In the genomic region with DNA sequence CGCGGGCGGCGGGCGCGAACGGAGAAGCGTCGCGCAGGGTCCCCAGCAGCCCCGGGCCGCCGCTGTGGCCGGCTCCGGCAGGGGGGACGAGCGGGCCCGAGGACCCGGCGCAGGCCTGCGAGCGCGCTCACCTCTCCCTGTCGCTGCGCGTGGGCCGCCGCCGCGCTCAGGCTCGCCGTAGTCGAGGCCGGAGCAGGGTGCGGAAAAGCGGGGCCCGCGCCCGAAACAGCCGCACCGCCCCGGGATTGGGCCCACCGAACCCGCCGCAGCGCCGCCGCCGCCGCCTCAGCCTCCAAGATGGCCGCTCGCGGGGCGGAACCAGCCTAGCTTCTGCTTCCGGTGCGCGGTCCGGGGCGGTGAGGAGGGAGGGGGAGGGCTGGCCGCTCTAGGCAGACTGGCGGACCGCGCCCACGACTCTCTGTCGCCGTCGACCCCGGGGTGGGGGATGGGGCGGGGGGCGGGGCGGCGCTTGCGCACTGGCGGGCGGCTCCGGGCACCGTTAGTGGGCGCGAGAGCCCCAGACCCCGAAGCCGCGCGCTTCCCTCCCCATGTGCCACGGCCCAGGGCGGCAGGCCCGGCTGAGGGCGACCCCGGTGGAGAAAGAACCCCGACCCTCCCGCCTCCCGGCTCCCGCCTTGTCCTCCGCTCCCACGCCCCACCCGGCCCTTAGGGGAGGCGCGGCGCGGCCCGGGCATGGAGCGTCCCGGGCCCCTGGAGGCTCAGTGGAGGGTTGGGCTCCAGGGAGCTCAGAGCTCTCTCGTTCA, we compare ENCODE assay signal across 8 cellular contexts. TPM values are rescaled to one million over a fixed set of nuclear protein-coding genes. Genes with fewer than 3 reads are reported as not detected.
A peak's percentile ranks its signal among the peaks of the same experiment; 100 is the strongest.
DNase-seq lines count a peak whose midpoint lies in the region; ATAC-seq and TF ChIP-seq lines count a peak whose summit lies in the region.

Gene UBE2J2, minus strand, starts transcription at position 320 of the 764 bp plus-strand sequence. CDS start 5,862 bp downstream, outside the sequence.

- no peaks in the 10 kb centered on the region for H3K9me3 Mint-ChIP-seq in activated CD4-positive, alpha-beta memory T cell treated with anti-CD3 and anti-CD28 coated beads for 36 hours

- H3K27me3 Mint-ChIP-seq in activated CD4-positive, alpha-beta memory T cell treated with anti-CD3 and anti-CD28 coated beads for 36 hours = no peaks in the 10 kb centered on the region

- H3K4me3 ChIP-seq in AG10803 (ENCODE audit: low read length) (peak within 1 kb of the TSS; percentile 88), dorsolateral prefrontal cortex (peak within 1 kb of the TSS; percentile 72 to 100 (median 94)), lower leg skin (ENCODE audit: low read depth, poor library complexity, severe bottlenecking) (peak within 1 kb of the TSS; percentile 95)

- no peaks in the 10 kb centered on the region for H3K27me3 ChIP-seq in dorsolateral prefrontal cortex

- TF ChIP-seq POLR2A in GM19099 (IDR thresholded peaks at IDR 0.05; ENCODE audit: extremely low read depth, insufficient read length, low read depth) (peak; percentile 90), lower leg skin (IDR thresholded peaks at IDR 0.05) (no peak)

- peaks cover 32% of the 10 kb centered on the region for H3K4me1 Mint-ChIP-seq in activated CD4-positive, alpha-beta memory T cell treated with anti-CD3 and anti-CD28 coated beads for 36 hours (ENCODE audit: low read depth)

- POLR2A ChIA-PET in activated CD4-positive, alpha-beta memory T cell treated with anti-CD3 and anti-CD28 coated beads for 36 hours (lab: Charles Lee) = interaction anchor here (0.6 to 1.8 kb wide), 3 partner anchors 43 to 158 kb away, joined by 3 to 5 read pairs (median 3); partner anchors contain the start of genes C1orf159 and MRPL20

- peak; percentile 92 for DNase-seq in AG10803 (ENCODE audit: low read depth)
- peak; percentile 71 for DNase-seq in NCI-H82 treated with DMSO at 0.1 percent for 48 hours (lab: John Stamatoyannopoulos, UW; ENCODE audit: unreplicated experiment)
- DNase-seq in activated CD4-positive, alpha-beta memory T cell treated with anti-CD3 and anti-CD28 coated beads for 36 hours = peak; percentile 96
- DNase-seq in dorsolateral prefrontal cortex = peak; percentile 84 to 95 (median 93)
- peak; percentile 90 to 98 for DNase-seq in lower leg skin (ENCODE audit: low spot score in 2 of 2)
- peak; percentile 92 to 93 for DNase-seq in stimulated activated CD4-positive, alpha-beta T cell treated with anti-CD3 and anti-CD28 coated beads, Interleukin-4, amount 100 ng/mL, for 4 hours

- peaks cover 20% of the 10 kb centered on the region for H3K36me3 Mint-ChIP-seq in activated CD4-positive, alpha-beta memory T cell treated with anti-CD3 and anti-CD28 coated beads for 36 hours

- TF ChIP-seq CTCF in AG10803 (conservative IDR thresholded peaks at IDR 0.05; ENCODE audit: low read length) (no peak), dorsolateral prefrontal cortex (IDR thresholded peaks at IDR 0.05 in 54 of 56, conservative IDR thresholded peaks at IDR 0.05 in 2 of 56; ENCODE audit: low read depth in 1 of 56, partially characterized antibody in 56 of 56) (peak in 47 of 56 donors; percentile 15 to 68 (median 43)), lower leg skin (IDR thresholded peaks at IDR 0.05) (no peak)

- CTCF ChIA-PET in activated CD4-positive, alpha-beta memory T cell treated with anti-CD3 and anti-CD28 coated beads for 36 hours (lab: Charles Lee) = interaction anchor here (1.0 to 1.6 kb wide), 3 partner anchors 13 to 63 kb away, joined by 3 read pairs; partner anchors contain the start of genes B3GALT6 and SDF4

- peak within 1 kb of the TSS; percentile 88 for H3K4me3 Mint-ChIP-seq in activated CD4-positive, alpha-beta memory T cell treated with anti-CD3 and anti-CD28 coated beads for 36 hours

- ATAC-seq in HG03457 (IDR thresholded peaks at IDR 0.05; ENCODE audit: unreplicated experiment) = peak; percentile 69

- intact Hi-C loops in activated CD4-positive, alpha-beta memory T cell treated with anti-CD3 and anti-CD28 coated beads for 36 hours (cut with micrococcal nuclease) = loop anchor here (1.0 to 5.0 kb wide), 3 partner anchors 34 to 157 kb away; partner anchors contain the start of genes ACAP3, B3GALT6, C1orf159 and PUSL1
- intact Hi-C loops in dorsolateral prefrontal cortex (cut with DNase I) = loop anchor here (2.0 kb wide), 2 partner anchors 39 to 41 kb away; partner anchors contain the start of genes B3GALT6 (in 1 of the 2) and SDF4 (in 1 of the 2)
- intact Hi-C loops in lower leg skin (cut with DNase I; ENCODE audit: low total_unique reads) = no loop called here

- 1% methylated on average over 51 of the region's 103 CpGs; no CpG with 5 or more reads in 1 of the 2 donors for WGBS in lower leg skin, 2 donors

- H3K27ac ChIP-seq in dorsolateral prefrontal cortex = peak within 1 kb of the TSS in 57 of 59 donors; percentile 29 to 95 (median 87)

- peak within 1 kb of the TSS; percentile 62 for H3K27ac Mint-ChIP-seq in activated CD4-positive, alpha-beta memory T cell treated with anti-CD3 and anti-CD28 coated beads for 36 hours

RNA-seq across cellular contexts. Expression of gene UBE2J2, which starts in this region (rescaled TPM):
- total RNA-seq in activated CD4-positive, alpha-beta memory T cell treated with anti-CD3 and anti-CD28 coated beads for 36 hours = 10 to 100 TPM; 58.7 to 61.6 TPM
- total RNA-seq in dorsolateral prefrontal cortex = 10 to 100 TPM; 37.3 to 87.4 (median 51.0) TPM
- total RNA-seq in lower leg skin = 10 to 100 TPM; 49.0 to 72.8 (median 54.0) TPM

Comparison
In these comparisons a context has a peak if more than half of its experiments do, and no peak if none do; other contexts are left out.
1. Peak in every context shown above with its lines: DNase-seq, ATAC-seq, H3K4me3 ChIP-seq and H3K27ac ChIP-seq.
2. CTCF ChIP-seq: peak in dorsolateral prefrontal cortex (47 of 56); none in AG10803 (single experiment) and lower leg skin (0 of 3).